1 cellular context compared by ENCODE assay signal in genomic region chr1:173268786-173269277, GRCh38.
TF ChIP-seq lines count a peak whose summit lies in the region.

No MANE protein-coding gene starts in this region.

TF ChIP-seq in K562, 482 proteins besides CTCF, POLR2A, EP300 and RAD21 (continued from another document):
- TF ChIP-seq ZBTB40 (IDR thresholded peaks at IDR 0.05) (no peak), ZBTB40 (CRISPR knock-in tag; IDR thresholded peaks at IDR 0.05) (no peak), ESRRA (IDR thresholded peaks at IDR 0.05; ENCODE audit: borderline replicate concordance, low read depth) (peak; percentile 15; the same call in 1 of the 2 replicates), ZNF311 (CRISPR knock-in tag; IDR thresholded peaks at IDR 0.05) (0 out of 2 replicates have a peak, but pooled peaks have one; percentile 32), BHLHE40 (IDR thresholded peaks at IDR 0.05; ENCODE audit: low read length) (peak; percentile 24), NFXL1 (CRISPR knock-in tag; IDR thresholded peaks at IDR 0.05) (no peak), CHD1 (IDR thresholded peaks at IDR 0.05; ENCODE audit: low read length) (no peak), TOE1 (IDR thresholded peaks at IDR 0.05; ENCODE audit: borderline replicate concordance) (peak; percentile 58; the same call in 1 of the 2 replicates), TOE1 (CRISPR knock-in tag; IDR thresholded peaks at IDR 0.05; ENCODE audit: borderline replicate concordance, low read depth) (no peak), MEIS2 (IDR thresholded peaks at IDR 0.05; ENCODE audit: partially characterized antibody) (peak; percentile 85), RAD51 (IDR thresholded peaks at IDR 0.05; ENCODE audit: borderline replicate concordance, low read depth) (peak; percentile 27; the same call in 1 of the 2 replicates)
- TF ChIP-seq, protein P1, sequence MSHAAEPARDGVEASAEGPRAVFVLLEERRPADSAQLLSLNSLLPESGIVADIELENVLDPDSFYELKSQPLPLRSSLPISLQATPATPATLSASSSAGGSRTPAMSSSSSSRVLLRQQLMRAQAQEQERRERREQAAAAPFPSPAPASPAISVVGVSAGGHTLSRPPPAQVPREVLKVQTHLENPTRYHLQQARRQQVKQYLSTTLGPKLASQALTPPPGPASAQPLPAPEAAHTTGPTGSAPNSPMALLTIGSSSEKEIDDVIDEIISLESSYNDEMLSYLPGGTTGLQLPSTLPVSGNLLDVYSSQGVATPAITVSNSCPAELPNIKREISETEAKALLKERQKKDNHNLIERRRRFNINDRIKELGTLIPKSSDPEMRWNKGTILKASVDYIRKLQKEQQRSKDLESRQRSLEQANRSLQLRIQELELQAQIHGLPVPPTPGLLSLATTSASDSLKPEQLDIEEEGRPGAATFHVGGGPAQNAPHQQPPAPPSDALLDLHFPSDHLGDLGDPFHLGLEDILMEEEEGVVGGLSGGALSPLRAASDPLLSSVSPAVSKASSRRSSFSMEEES (CRISPR knock-in tag; IDR thresholded peaks at IDR 0.05): peak; percentile 80
